Comparison of ENCODE assay signal across 8 cellular contexts in genomic region chr2:173965372-173966025, GRCh38. TPM values are rescaled to one million over a fixed set of nuclear protein-coding genes. Genes with fewer than 3 reads are reported as not detected.
A peak's percentile ranks its signal among the peaks of the same experiment; 100 is the strongest.
DNase-seq lines count a peak whose midpoint lies in the region; ATAC-seq and TF ChIP-seq lines count a peak whose summit lies in the region.

Gene SP3, minus strand, starts transcription at chr2:173965373. Its CDS starts 202 bp downstream, at chr2:173965171.

- 0 out of 2 replicates have a peak, but pooled peaks cover 6% of the 10 kb centered on the region for H4K20me1 ChIP-seq in GM23338 (replicated peaks; ENCODE audit: insufficient read depth)

- H3K4me1 ChIP-seq in GM23338 (ENCODE audit: insufficient read depth) (peaks cover 30% of the 10 kb centered on the region), RWPE2 (ENCODE audit: insufficient read depth, poor library complexity, severe bottlenecking) (peaks cover 11% of the 10 kb centered on the region)

- intact Hi-C loops in activated T-helper 2 cell treated with anti-CD3 and anti-CD28 coated beads, Interferon-gamma antibody, Interleukin-2, Interleukin-4, amounts not matched to agents 10 μg/mL and 5 μg/mL and 100 μg/mL, durations not matched to agents 14 hours and 24 hours and 36 hours (cut with micrococcal nuclease): loop anchor here (1.0 to 10.0 kb wide), 5 partner anchors 13 to 831 kb away; partner anchors contain the start of genes GPR155 and WIPF1
- intact Hi-C loops in natural killer cell (cut with micrococcal nuclease): loop anchor here (2.0 to 10.0 kb wide), 2 partner anchors 47 to 629 kb away; partner anchors contain the start of gene WIPF1

- H3K9me3 ChIP-seq in RWPE2 (ENCODE audit: severe bottlenecking): peaks cover 4% of the 10 kb centered on the region

- H3K27ac ChIP-seq in GM23338 (ENCODE audit: low read depth): peak within 1 kb of the TSS; percentile 97
- peak within 1 kb of the TSS; percentile 98 for H3K27ac ChIP-seq in RWPE2 (ENCODE audit: poor library complexity, severe bottlenecking)

- H3F3A ChIP-seq in GM23338 (replicated peaks; ENCODE audit: low read depth): no peaks in the 10 kb centered on the region; the same call in 1 of the 2 replicates

- H3K4me1 Mint-ChIP-seq in GM23338: peaks cover 39% of the 10 kb centered on the region
- H3K4me1 Mint-ChIP-seq in activated T-helper 2 cell treated with anti-CD3 and anti-CD28 coated beads, Interferon-gamma antibody, Interleukin-2, Interleukin-4, amounts not matched to agents 10 μg/mL and 5 μg/mL and 100 μg/mL, durations not matched to agents 14 hours and 24 hours and 36 hours (ENCODE audit: low read depth): peaks cover 32% of the 10 kb centered on the region
- peaks cover 34 to 35% of the 10 kb centered on the region in 2 donors for H3K4me1 Mint-ChIP-seq in natural killer cell

- H3K79me2 ChIP-seq in GM23338 (replicated peaks; ENCODE audit: insufficient read depth): peaks cover 41% of the 10 kb centered on the region

- H3K9me3 Mint-ChIP-seq in GM23338: peaks cover 4% of the 10 kb centered on the region; the same call in 2 of the 3 replicates
- no peaks in the 10 kb centered on the region for H3K9me3 Mint-ChIP-seq in activated T-helper 2 cell treated with anti-CD3 and anti-CD28 coated beads, Interferon-gamma antibody, Interleukin-2, Interleukin-4, amounts not matched to agents 10 μg/mL and 5 μg/mL and 100 μg/mL, durations not matched to agents 14 hours and 24 hours and 36 hours
- no peaks in the 10 kb centered on the region for H3K9me3 Mint-ChIP-seq in natural killer cell

- ATAC-seq in GM23338 (peak; percentile 85), RWPE2 (ENCODE audit: low read depth) (peak; percentile 81), natural killer cell (peak; percentile 58 to 80 (median 67))

- peaks cover 23% of the 10 kb centered on the region for H3K36me3 Mint-ChIP-seq in GM23338 (ENCODE audit: low read depth)
- H3K36me3 Mint-ChIP-seq in activated T-helper 2 cell treated with anti-CD3 and anti-CD28 coated beads, Interferon-gamma antibody, Interleukin-2, Interleukin-4, amounts not matched to agents 10 μg/mL and 5 μg/mL and 100 μg/mL, durations not matched to agents 14 hours and 24 hours and 36 hours (ENCODE audit: low read depth): peaks cover 26% of the 10 kb centered on the region
- no peaks in the 10 kb centered on the region for H3K36me3 Mint-ChIP-seq in natural killer cell

- peak within 1 kb of the TSS; percentile 11; the same call in 1 of the 2 replicates for H2AFZ ChIP-seq in GM23338

- H3K27ac Mint-ChIP-seq in GM23338 (peak within 1 kb of the TSS; percentile 98), natural killer cell (peak within 1 kb of the TSS; percentile 97 to 98)
- peak within 1 kb of the TSS; percentile 92 for H3K27ac Mint-ChIP-seq in activated T-helper 2 cell treated with anti-CD3 and anti-CD28 coated beads, Interferon-gamma antibody, Interleukin-2, Interleukin-4, amounts not matched to agents 10 μg/mL and 5 μg/mL and 100 μg/mL, durations not matched to agents 14 hours and 24 hours and 36 hours

- no peaks in the 10 kb centered on the region for H3K9me2 ChIP-seq in GM23338 (ENCODE audit: insufficient read depth)

- peak; percentile 98 for DNase-seq in Daoy (ENCODE audit: low read depth)
- DNase-seq in GM23338 (ENCODE audit: low spot score): peak; percentile 97
- DNase-seq in LHCN-M2 (ENCODE audit: low read depth): peak; percentile 97
- peak; percentile 96 for DNase-seq in RWPE2 (ENCODE audit: low spot score)
- peak; percentile 95 for DNase-seq in activated T-helper 2 cell treated with anti-CD3 and anti-CD28 coated beads, Interferon-gamma antibody, Interleukin-2, Interleukin-4, amounts not matched to agents 10 μg/mL and 5 μg/mL and 100 μg/mL, durations not matched to agents 14 hours and 24 hours and 36 hours (ENCODE audit: low spot score)
- peak; percentile 96 for DNase-seq in fibroblast of mammary gland (ENCODE audit: low read depth)
- DNase-seq in natural killer cell: peak; percentile 94
- peak; percentile 96 for DNase-seq in stimulated activated naive CD4-positive, alpha-beta T cell treated with Interleukin-2 at 50 U/mL for 16 hours (lab: John Stamatoyannopoulos, UW)

- H3K27me3 ChIP-seq in GM23338 (ENCODE audit: insufficient read depth) (no peaks in the 10 kb centered on the region), RWPE2 (ENCODE audit: insufficient read depth, poor library complexity, severe bottlenecking) (no peaks in the 10 kb centered on the region)

- H3K4me3 ChIP-seq in GM23338 (peak within 1 kb of the TSS; percentile 72), RWPE2 (ENCODE audit: severe bottlenecking) (peak within 1 kb of the TSS; percentile 52), fibroblast of mammary gland (ENCODE audit: control insufficient read depth, low read depth, low read length) (peak within 1 kb of the TSS; percentile 73)

- 0 out of 2 replicates have a peak, but pooled peaks cover 5% of the 10 kb centered on the region for H3K36me3 ChIP-seq in GM23338 (ENCODE audit: insufficient read depth)
- H3K36me3 ChIP-seq in RWPE2 (ENCODE audit: low read depth): peaks cover 21% of the 10 kb centered on the region

- H3K4me2 ChIP-seq in GM23338: peak within 1 kb of the TSS; percentile 85

- no peak for TF ChIP-seq CTCF in GM23338 (conservative IDR thresholded peaks at IDR 0.05; ENCODE audit: low read depth in 2 of 2)
- TF ChIP-seq CTCF in RWPE2 (IDR thresholded peaks at IDR 0.05; ENCODE audit: poor library complexity, severe bottlenecking): no peak
- no peak for TF ChIP-seq CTCF in fibroblast of mammary gland (conservative IDR thresholded peaks at IDR 0.05; ENCODE audit: control insufficient read depth, insufficient read depth, low read depth, low read length)
- no peak for TF ChIP-seq CTCF in natural killer cell (IDR thresholded peaks at IDR 0.05)

- H3K27me3 Mint-ChIP-seq in GM23338 (ENCODE audit: insufficient read depth, low read depth, poor library complexity) (peaks cover 11% of the 10 kb centered on the region), natural killer cell (ENCODE audit: low read depth in 2 of 2) (no peaks in the 10 kb centered on the region)
- H3K27me3 Mint-ChIP-seq in activated T-helper 2 cell treated with anti-CD3 and anti-CD28 coated beads, Interferon-gamma antibody, Interleukin-2, Interleukin-4, amounts not matched to agents 10 μg/mL and 5 μg/mL and 100 μg/mL, durations not matched to agents 14 hours and 24 hours and 36 hours (ENCODE audit: low read depth): no peaks in the 10 kb centered on the region

- H3K4me3 Mint-ChIP-seq in GM23338 (peak within 1 kb of the TSS; percentile 91), natural killer cell (peak within 1 kb of the TSS; percentile 98)
- H3K4me3 Mint-ChIP-seq in activated T-helper 2 cell treated with anti-CD3 and anti-CD28 coated beads, Interferon-gamma antibody, Interleukin-2, Interleukin-4, amounts not matched to agents 10 μg/mL and 5 μg/mL and 100 μg/mL, durations not matched to agents 14 hours and 24 hours and 36 hours (ENCODE audit: low read depth): peak within 1 kb of the TSS; percentile 86

TF ChIP-seq in GM23338, 12 proteins besides CTCF, POLR2A, EP300 and RAD21 (continues in another document):
- TF ChIP-seq STAT1 (IDR thresholded peaks at IDR 0.05; ENCODE audit: unreplicated experiment) (no peak), EZH2 (IDR thresholded peaks at IDR 0.05; ENCODE audit: low read depth, unreplicated experiment) (no peak), JUNB (IDR thresholded peaks at IDR 0.05; ENCODE audit: unreplicated experiment) (no peak), EZH2phosphoT487 (IDR thresholded peaks at IDR 0.05; ENCODE audit: unreplicated experiment) (no peak), ZNF114 (CRISPR knock-in tag; IDR thresholded peaks at IDR 0.05) (no peak), ZNF331 (CRISPR knock-in tag; IDR thresholded peaks at IDR 0.05; ENCODE audit: low read depth) (no peak), CREB1 (CRISPR knock-in tag; IDR thresholded peaks at IDR 0.05; ENCODE audit: low read depth) (no peak)
- TF ChIP-seq, protein P1, sequence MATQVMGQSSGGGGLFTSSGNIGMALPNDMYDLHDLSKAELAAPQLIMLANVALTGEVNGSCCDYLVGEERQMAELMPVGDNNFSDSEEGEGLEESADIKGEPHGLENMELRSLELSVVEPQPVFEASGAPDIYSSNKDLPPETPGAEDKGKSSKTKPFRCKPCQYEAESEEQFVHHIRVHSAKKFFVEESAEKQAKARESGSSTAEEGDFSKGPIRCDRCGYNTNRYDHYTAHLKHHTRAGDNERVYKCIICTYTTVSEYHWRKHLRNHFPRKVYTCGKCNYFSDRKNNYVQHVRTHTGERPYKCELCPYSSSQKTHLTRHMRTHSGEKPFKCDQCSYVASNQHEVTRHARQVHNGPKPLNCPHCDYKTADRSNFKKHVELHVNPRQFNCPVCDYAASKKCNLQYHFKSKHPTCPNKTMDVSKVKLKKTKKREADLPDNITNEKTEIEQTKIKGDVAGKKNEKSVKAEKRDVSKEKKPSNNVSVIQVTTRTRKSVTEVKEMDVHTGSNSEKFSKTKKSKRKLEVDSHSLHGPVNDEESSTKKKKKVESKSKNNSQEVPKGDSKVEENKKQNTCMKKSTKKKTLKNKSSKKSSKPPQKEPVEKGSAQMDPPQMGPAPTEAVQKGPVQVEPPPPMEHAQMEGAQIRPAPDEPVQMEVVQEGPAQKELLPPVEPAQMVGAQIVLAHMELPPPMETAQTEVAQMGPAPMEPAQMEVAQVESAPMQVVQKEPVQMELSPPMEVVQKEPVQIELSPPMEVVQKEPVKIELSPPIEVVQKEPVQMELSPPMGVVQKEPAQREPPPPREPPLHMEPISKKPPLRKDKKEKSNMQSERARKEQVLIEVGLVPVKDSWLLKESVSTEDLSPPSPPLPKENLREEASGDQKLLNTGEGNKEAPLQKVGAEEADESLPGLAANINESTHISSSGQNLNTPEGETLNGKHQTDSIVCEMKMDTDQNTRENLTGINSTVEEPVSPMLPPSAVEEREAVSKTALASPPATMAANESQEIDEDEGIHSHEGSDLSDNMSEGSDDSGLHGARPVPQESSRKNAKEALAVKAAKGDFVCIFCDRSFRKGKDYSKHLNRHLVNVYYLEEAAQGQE (IDR thresholded peaks at IDR 0.05; ENCODE audit: unreplicated experiment): no peak

RNA-seq across cellular contexts. Expression of gene SP3, which starts in this region (rescaled TPM):
- total RNA-seq in Daoy (2014; rRNA removed; shearing (Covaris generic)): 57.4 and 88.5 TPM in 2 replicates
- 96.9 and 110 TPM in 2 replicates for total RNA-seq in GM23338 (2014; rRNA removed; shearing (Covaris generic))
- 21.9 and 24.1 TPM in 2 replicates for polyA plus RNA-seq in GM23338 (2016; fragmentation: Nextera tagmentation; extraction: Ambion mirVana)
- total RNA-seq in LHCN-M2 (2014; rRNA removed) (75.7 and 83.2 TPM in 2 replicates), natural killer cell (100 to 1,000 TPM; 179 to 200 (median 188) TPM)
- 17.5 TPM for polyA plus RNA-seq in LHCN-M2 (2012)
- 104 and 105 TPM in 2 replicates for total RNA-seq in activated T-helper 2 cell treated with anti-CD3 and anti-CD28 coated beads, Interferon-gamma antibody, Interleukin-2, Interleukin-4, amounts not matched to agents 10 μg/mL and 5 μg/mL and 100 μg/mL, durations not matched to agents 14 hours and 24 hours and 36 hours

Comparison
In these comparisons a context has a peak if more than half of its experiments do, and no peak if none do; other contexts are left out.
1. Peak in every context shown above with its lines: DNase-seq, ATAC-seq, H3K4me3 ChIP-seq and H3K27ac ChIP-seq.